8 cellular contexts compared by ENCODE assay signal in genomic region chr2:189674374-189675112, GRCh38. TPM values are rescaled to one million over a fixed set of nuclear protein-coding genes. Genes with fewer than 3 reads are reported as not detected.
A peak's percentile ranks its signal among the peaks of the same experiment; 100 is the strongest.
DNase-seq lines count a peak whose midpoint lies in the region; ATAC-seq and TF ChIP-seq lines count a peak whose summit lies in the region.

TSS of gene ANKAR (plus strand) at chr2:189674670. CDS start at chr2:189676491, 1,821 bp downstream.

- peak; percentile 43 for DNase-seq in GM19240 (ENCODE audit: insufficient read length, low spot score)
- DNase-seq in RPMI7951 (ENCODE audit: low read depth), result peak; percentile 87
- peak; percentile 77 for DNase-seq in activated gamma-delta T cell treated with Interleukin-2 at 50 U/mL for 16 hours
- DNase-seq in foreskin fibroblast, result peak; percentile 93 to 98
- DNase-seq in neural progenitor cell (ENCODE audit: low spot score), result peak; percentile 96

- H3K9ac ChIP-seq in BLaER1 (peak within 1 kb of the TSS; percentile 78), neural progenitor cell (peak within 1 kb of the TSS; percentile 64), stomach smooth muscle (ENCODE audit: low read length in 2 of 2) (peak within 1 kb of the TSS; percentile 100)

- peaks cover 23% of the 10 kb centered on the region for H3K36me3 Mint-ChIP-seq in neural progenitor cell

- peak; percentile 95 for ATAC-seq in HG03460 (IDR thresholded peaks at IDR 0.05; ENCODE audit: unreplicated experiment)

- TF ChIP-seq CTCF in foreskin fibroblast (IDR thresholded peaks at IDR 0.05; ENCODE audit: low read depth, low read length) (peak; percentile 76), neural progenitor cell (IDR thresholded peaks at IDR 0.05) (peak; percentile 82)

- peaks cover 18% of the 10 kb centered on the region for H3K4me1 ChIP-seq in BLaER1
- peaks cover 4% of the 10 kb centered on the region for H3K4me1 ChIP-seq in neural progenitor cell
- H3K4me1 ChIP-seq in stomach smooth muscle (ENCODE audit: control insufficient read depth, insufficient read depth, low read length), result peaks cover 10% of the 10 kb centered on the region

- peaks cover 19% of the 10 kb centered on the region for H3F3A ChIP-seq in neural progenitor cell (ENCODE audit: low read depth)

- H3K9me3 ChIP-seq in BLaER1, result peaks cover 17% of the 10 kb centered on the region
- H3K9me3 ChIP-seq in neural progenitor cell (ENCODE audit: low read depth), result no peaks in the 10 kb centered on the region
- no peaks in the 10 kb centered on the region for H3K9me3 ChIP-seq in stomach smooth muscle (ENCODE audit: control insufficient read depth in 2 of 2, low read length in 2 of 2)

- H3K27ac ChIP-seq in BLaER1, result peak within 1 kb of the TSS; percentile 80
- H3K27ac ChIP-seq in neural progenitor cell, result no peak within 1 kb of the TSS
- H3K27ac ChIP-seq in stomach smooth muscle (ENCODE audit: low read length), result peak within 1 kb of the TSS; percentile 98

- H3K4me3 Mint-ChIP-seq in neural progenitor cell, result peak within 1 kb of the TSS; percentile 87

- H4K20me1 ChIP-seq in BLaER1 (0 out of 2 replicates have a peak, but pooled peaks cover 9% of the 10 kb centered on the region), neural progenitor cell (ENCODE audit: low read depth) (no peaks in the 10 kb centered on the region)

- H3K36me3 ChIP-seq in BLaER1 (peaks cover 31% of the 10 kb centered on the region), neural progenitor cell (no peaks in the 10 kb centered on the region), stomach smooth muscle (ENCODE audit: control insufficient read depth in 2 of 2, insufficient read depth in 2 of 2, low read length in 2 of 2) (peaks cover 6 to 10% of the 10 kb centered on the region in 2 donors)

- peaks cover 19% of the 10 kb centered on the region for H3K9me3 Mint-ChIP-seq in neural progenitor cell

- peaks cover 8% of the 10 kb centered on the region for H3K4me1 Mint-ChIP-seq in neural progenitor cell

- H3K79me2 ChIP-seq in neural progenitor cell (ENCODE audit: low read depth), result no peaks in the 10 kb centered on the region

- H3K27me3 ChIP-seq in BLaER1 (no peaks in the 10 kb centered on the region), neural progenitor cell (no peaks in the 10 kb centered on the region), stomach smooth muscle (ENCODE audit: control insufficient read depth in 1 of 2, insufficient read depth in 2 of 2, low read length in 2 of 2) (no peaks in the 10 kb centered on the region)

- H3K27ac Mint-ChIP-seq in neural progenitor cell, result peak within 1 kb of the TSS; percentile 89

- H3K4me2 ChIP-seq in BLaER1, result peak within 1 kb of the TSS; percentile 89
- peak within 1 kb of the TSS; percentile 81 for H3K4me2 ChIP-seq in neural progenitor cell

- H3K27me3 Mint-ChIP-seq in neural progenitor cell (ENCODE audit: insufficient read depth, low read depth), result no peaks in the 10 kb centered on the region

- peak within 1 kb of the TSS; percentile 99 for H2AFZ ChIP-seq in neural progenitor cell (replicated peaks)

- H3K4me3 ChIP-seq in BLaER1, result peak within 1 kb of the TSS; percentile 68
- peak within 1 kb of the TSS; percentile 91 to 94 for H3K4me3 ChIP-seq in foreskin fibroblast (ENCODE audit: low read depth in 1 of 2, low read length in 2 of 2)
- H3K4me3 ChIP-seq in neural progenitor cell, result peak within 1 kb of the TSS; percentile 57
- peak within 1 kb of the TSS; percentile 94 to 98 for H3K4me3 ChIP-seq in stomach smooth muscle (ENCODE audit: low read length in 2 of 2)

RNA-seq across cellular contexts. Expression of gene ANKAR, which starts in this region (rescaled TPM):
- 3.8 and 5.6 TPM in 2 replicates for total RNA-seq in RPMI7951 (2014; rRNA removed; shearing (Covaris generic))
- total RNA-seq in neural progenitor cell (ENCODE audit: low replicate concordance), result 5.0 and 12.0 TPM in 2 replicates

Comparison
In these comparisons a context has a peak if more than half of its experiments do, and no peak if none do; other contexts are left out.
1. DNase-seq: peak in every context shown above with its lines; median percentile 96 in neural progenitor cell; 96 in foreskin fibroblast; 87 in RPMI7951; 77 in activated gamma-delta T cell treated with Interleukin-2 at 50 U/mL for 16 hours; 43 in GM19240.